26 cellular contexts compared by ENCODE assay signal in genomic region chr9:84789463-84789830, GRCh38.
"Had no signal": no experiment of that assay in that cellular context is flagged by ENCODE, and none has a peak within 500 bp of the region (broad histone marks: within the 10 kb centered on the region; RNA-seq: fewer than 3 reads in every experiment).

No MANE protein-coding gene starts in this region.

- H3K4me1 Mint-ChIP-seq: activated B cell treated with CpG ODN at 0.5 μM for 24 hours; activated CD4-positive, alpha-beta T cell treated with anti-CD3 and anti-CD28 coated beads, Interleukin-2, amount 10 ng/mL, durations not matched to agents 24 days and 14 days; activated CD8-positive, alpha-beta memory T cell treated with anti-CD3 and anti-CD28 coated beads, Interleukin-2, amount 10 ng/mL, durations not matched to agents 7 days and 5 days had no signal

- H3K9me3 ChIP-seq: Peyer's patch had no signal

- H3K36me3 Mint-ChIP-seq: activated CD8-positive, alpha-beta memory T cell treated with anti-CD3 and anti-CD28 coated beads, Interleukin-2, amount 10 ng/mL, durations not matched to agents 7 days and 5 days; activated naive CD8-positive, alpha-beta T cell had no signal

- H3K36me3 ChIP-seq: Peyer's patch had no signal

- H3K27ac ChIP-seq: Peyer's patch, RWPE1 had no signal

- DNase-seq: activated B cell treated with CpG ODN at 0.5 μM for 24 hours; activated CD4-positive, alpha-beta T cell treated with anti-CD3 and anti-CD28 coated beads for 1 hour; activated CD4-positive, alpha-beta T cell treated with anti-CD3 and anti-CD28 coated beads, Interleukin-2, amount 10 ng/mL, durations not matched to agents 24 days and 14 days; activated CD4-positive, alpha-beta T cell treated with anti-CD3 and anti-CD28 coated beads, Interleukin-2, amount 50 U/mL, for 48 hours; activated CD8-positive, alpha-beta memory T cell treated with anti-CD3 and anti-CD28 coated beads, Interleukin-2, amount 10 ng/mL, durations not matched to agents 7 days and 5 days; activated effector memory CD4-positive, alpha-beta T cell treated with anti-CD3 and anti-CD28 coated beads, Interleukin-2, amount 50 U/mL, for 16 hours; activated naive CD4-positive, alpha-beta T cell treated with Interleukin-2 at 50 U/mL for 16 hours; activated T-cell treated with anti-CD3 and anti-CD28 coated beads, Interleukin-2, amount 50 U/mL, for 4 hours; amygdala; IMR-90; Kasumi-1; KBM-7; NCI-H1092; NCI-H1417; NCI-H1694; NCI-H2029; NCI-H2107; NCI-H2171 treated with DMSO at 0.1 percent for 48 hours; NCI-H345; NCI-H524; Peyer's patch; Right ventricle myocardium superior had no signal

- H3K4me3 ChIP-seq: Peyer's patch had no signal

- H3K27me3 Mint-ChIP-seq: activated B cell treated with CpG ODN at 0.5 μM for 24 hours, brain had no signal

- H3K27me3 ChIP-seq: Peyer's patch had no signal

- H3K4me3 Mint-ChIP-seq: activated B cell treated with CpG ODN at 0.5 μM for 24 hours; activated CD4-positive, alpha-beta T cell treated with anti-CD3 and anti-CD28 coated beads, Interleukin-2, amount 10 ng/mL, durations not matched to agents 24 days and 14 days; activated CD8-positive, alpha-beta memory T cell treated with anti-CD3 and anti-CD28 coated beads, Interleukin-2, amount 10 ng/mL, durations not matched to agents 7 days and 5 days; activated naive CD8-positive, alpha-beta T cell; activated T-cell treated with anti-CD3 and anti-CD28 coated beads, Interleukin-2, amount 50 U/mL, for 4 hours; brain; T-helper 1 cell treated with Interleukin-12 subunit alpha and Interleukin-12 subunit beta and Interleukin-4 antibody, amounts not matched to agents 30 μg/mL and 1 μg/mL, for 36 hours had no signal

- H3K9me3 Mint-ChIP-seq: activated B cell treated with CpG ODN at 0.5 μM for 24 hours; activated CD4-positive, alpha-beta T cell treated with anti-CD3 and anti-CD28 coated beads, Interleukin-2, amount 10 ng/mL, durations not matched to agents 24 days and 14 days; activated T-cell treated with anti-CD3 and anti-CD28 coated beads, Interleukin-2, amount 50 U/mL, for 4 hours; T-helper 1 cell treated with Interleukin-12 subunit alpha and Interleukin-12 subunit beta and Interleukin-4 antibody, amounts not matched to agents 30 μg/mL and 1 μg/mL, for 36 hours had no signal

- H3K27ac Mint-ChIP-seq: activated B cell treated with CpG ODN at 0.5 μM for 24 hours; activated CD4-positive, alpha-beta T cell treated with anti-CD3 and anti-CD28 coated beads, Interleukin-2, amount 10 ng/mL, durations not matched to agents 24 days and 14 days; activated CD8-positive, alpha-beta memory T cell treated with anti-CD3 and anti-CD28 coated beads, Interleukin-2, amount 10 ng/mL, durations not matched to agents 7 days and 5 days; activated naive CD8-positive, alpha-beta T cell; T-helper 1 cell treated with Interleukin-12 subunit alpha and Interleukin-12 subunit beta and Interleukin-4 antibody, amounts not matched to agents 30 μg/mL and 1 μg/mL, for 36 hours had no signal

- H3K4me1 ChIP-seq: Peyer's patch had no signal

- ATAC-seq: activated CD8-positive, alpha-beta memory T cell treated with anti-CD3 and anti-CD28 coated beads, Interleukin-2, amount 10 ng/mL, durations not matched to agents 7 days and 5 days; activated T-cell treated with anti-CD3 and anti-CD28 coated beads, Interleukin-2, amount 50 U/mL, for 4 hours had no signal
